In the genomic region with DNA sequence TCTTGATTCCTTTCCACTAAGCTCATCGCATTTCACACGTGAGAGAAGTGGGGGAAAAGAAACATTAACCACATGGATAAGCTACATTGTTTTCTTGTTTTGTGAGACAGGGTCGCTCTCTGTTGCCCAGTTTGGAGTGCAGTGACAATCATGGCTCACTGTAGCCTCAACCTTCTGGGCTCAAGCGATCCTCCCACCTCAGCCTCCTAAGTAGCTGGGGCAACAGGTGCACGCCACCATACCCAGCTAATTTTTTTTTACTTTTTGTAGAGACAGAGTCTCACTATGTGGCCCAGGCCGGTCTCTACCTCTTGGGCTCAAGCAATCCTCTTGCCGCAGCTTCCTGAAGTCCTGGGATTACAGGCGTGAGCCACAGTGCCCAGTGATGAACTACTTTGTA, we compare ENCODE assay signal across 12 cellular contexts. TPM values are rescaled to one million over a fixed set of nuclear protein-coding genes. Genes with fewer than 3 reads are reported as not detected.
DNase-seq lines count a peak whose midpoint lies in the region; ATAC-seq and TF ChIP-seq lines count a peak whose summit lies in the region.
"Had no signal": no experiment of that assay in that cellular context is flagged by ENCODE, and none has a peak within 500 bp of the region (broad histone marks: within the 10 kb centered on the region; RNA-seq: fewer than 3 reads in every experiment).

No MANE protein-coding gene starts in this region.

- no peaks in the 10 kb centered on the region for H3K27me3 Mint-ChIP-seq in activated naive CD4-positive, alpha-beta T cell treated with anti-CD3 and anti-CD28 coated beads, Interleukin-2, amount 50 U/mL, for 24 hours

- peaks cover 82% of the 10 kb centered on the region for H3K4me1 Mint-ChIP-seq in activated naive CD4-positive, alpha-beta T cell treated with anti-CD3 and anti-CD28 coated beads, Interleukin-2, amount 50 U/mL, for 24 hours

- H4K20me1 ChIP-seq in SU-DHL-6 (ENCODE audit: low read depth, low read length) (peaks cover 30% of the 10 kb centered on the region; the same call in 1 of the 2 replicates), hepatocyte (ENCODE audit: insufficient read depth, poor library complexity, severe bottlenecking) (peaks cover 55% of the 10 kb centered on the region)

- H3K4me3 Mint-ChIP-seq in activated naive CD4-positive, alpha-beta T cell treated with anti-CD3 and anti-CD28 coated beads, Interleukin-2, amount 50 U/mL, for 24 hours, result peak overlapping the region; percentile 62

- H3K36me3 Mint-ChIP-seq in activated naive CD4-positive, alpha-beta T cell treated with anti-CD3 and anti-CD28 coated beads, Interleukin-2, amount 50 U/mL, for 24 hours, result peaks cover 2% of the 10 kb centered on the region
- H3K36me3 Mint-ChIP-seq: mesothelial cell of epicardium had no signal

- no peak overlapping the region for H2AK5ac ChIP-seq in mesendoderm (ENCODE audit: low read length)

- H3K9ac ChIP-seq in SU-DHL-6 (ENCODE audit: low read length) (peak overlapping the region; percentile 20; the same call in 1 of the 2 replicates), mesendoderm (ENCODE audit: low read length) (no peak overlapping the region)

- H2BK120ac ChIP-seq in mesendoderm (ENCODE audit: low read depth, low read length), result no peak overlapping the region

- H3K56ac ChIP-seq in mesendoderm (ENCODE audit: low read length), result no peak overlapping the region

- H3K9me3 ChIP-seq in SU-DHL-6 (ENCODE audit: insufficient read depth, low read length) (no peaks in the 10 kb centered on the region), hepatocyte (ENCODE audit: low read depth) (no peaks in the 10 kb centered on the region), thoracic aorta (no peaks in the 10 kb centered on the region)
- H3K9me3 ChIP-seq: prostate gland, uterus had no signal

- H4K8ac ChIP-seq in mesendoderm (ENCODE audit: low read depth, low read length), result no peak overlapping the region

- TF ChIP-seq CTCF in SU-DHL-6 (IDR thresholded peaks at IDR 0.05; ENCODE audit: insufficient read depth, low read length, poor library complexity, severe bottlenecking) (no peak), hepatocyte (IDR thresholded peaks at IDR 0.05; ENCODE audit: poor library complexity) (no peak), thoracic aorta (IDR thresholded peaks at IDR 0.05) (no peak)

- no peaks in the 10 kb centered on the region for H3K27me3 ChIP-seq in SU-DHL-6 (ENCODE audit: low read length)
- H3K27me3 ChIP-seq in hepatocyte, result no peaks in the 10 kb centered on the region
- no peaks in the 10 kb centered on the region for H3K27me3 ChIP-seq in thoracic aorta (replicated peaks; ENCODE audit: insufficient read depth)
- no peaks in the 10 kb centered on the region for H3K27me3 ChIP-seq in mesendoderm (ENCODE audit: insufficient read depth, low read length, poor library complexity)
- H3K27me3 ChIP-seq: uterus had no signal

- H3K9me3 Mint-ChIP-seq in activated naive CD4-positive, alpha-beta T cell treated with anti-CD3 and anti-CD28 coated beads, Interleukin-2, amount 50 U/mL, for 24 hours, result no peaks in the 10 kb centered on the region
- H3K9me3 Mint-ChIP-seq: mesothelial cell of epicardium had no signal

- DNase-seq in activated naive CD4-positive, alpha-beta T cell treated with Interleukin-2 at 50 U/mL for 16 hours, result no peak
- no peak for DNase-seq in hepatocyte (ENCODE audit: low spot score)
- no peak for DNase-seq in thoracic aorta (ENCODE audit: low spot score)
- DNase-seq in mesendoderm, result no peak
- no peak for DNase-seq in caudate nucleus (lab: John Stamatoyannopoulos, UW)
- no peak for DNase-seq in NCI-H2196 treated with DMSO at 0.1 percent for 48 hours (lab: John Stamatoyannopoulos, UW; ENCODE audit: unreplicated experiment)
- DNase-seq: NCI-H526, uterus had no signal

- H3K27ac Mint-ChIP-seq in activated naive CD4-positive, alpha-beta T cell treated with anti-CD3 and anti-CD28 coated beads, Interleukin-2, amount 50 U/mL, for 24 hours, result peak overlapping the region; percentile 80
- H3K27ac Mint-ChIP-seq: mesothelial cell of epicardium had no signal

- no peak overlapping the region for H3K4ac ChIP-seq in mesendoderm (ENCODE audit: low read depth, low read length)

- H4K5ac ChIP-seq in mesendoderm (ENCODE audit: low read length), result no peak overlapping the region

- H3K4me2 ChIP-seq in SU-DHL-6 (ENCODE audit: low read depth, low read length, poor library complexity, severe bottlenecking), result peak overlapping the region; percentile 91
- H3K4me2 ChIP-seq in hepatocyte, result peak overlapping the region; percentile 86
- H3K4me2 ChIP-seq in mesendoderm (ENCODE audit: low read length), result no peak overlapping the region

- H2AFZ ChIP-seq in SU-DHL-6 (ENCODE audit: low read depth, low read length, severe bottlenecking) (no peak overlapping the region), hepatocyte (no peak overlapping the region)

- H3K23ac ChIP-seq in mesendoderm (ENCODE audit: low read length), result no peak overlapping the region

- H3K9me2 ChIP-seq in SU-DHL-6 (replicated peaks; ENCODE audit: insufficient read depth, low read length) (no peaks in the 10 kb centered on the region), hepatocyte (replicated peaks; ENCODE audit: insufficient read depth) (no peaks in the 10 kb centered on the region)

- no peak overlapping the region for H3K27ac ChIP-seq in SU-DHL-6 (ENCODE audit: low read depth, low read length)
- no peak overlapping the region for H3K27ac ChIP-seq in hepatocyte
- peak overlapping the region in 1 of 2 donors; percentile 5 for H3K27ac ChIP-seq in thoracic aorta
- H3K27ac ChIP-seq in mesendoderm (ENCODE audit: low read depth, low read length), result no peak overlapping the region
- H3K27ac ChIP-seq in caudate nucleus (ENCODE audit: low read depth, low read length), result no peak overlapping the region
- H3K27ac ChIP-seq: uterus had no signal

- H3K36me3 ChIP-seq in SU-DHL-6 (ENCODE audit: low read length), result peaks cover 7% of the 10 kb centered on the region; the same call in 1 of the 2 replicates
- no peaks in the 10 kb centered on the region for H3K36me3 ChIP-seq in hepatocyte (replicated peaks; ENCODE audit: insufficient read depth, low read depth)
- no peaks in the 10 kb centered on the region for H3K36me3 ChIP-seq in thoracic aorta
- no peaks in the 10 kb centered on the region for H3K36me3 ChIP-seq in mesendoderm (ENCODE audit: control insufficient read depth, insufficient read depth, low read length)
- H3K36me3 ChIP-seq: prostate gland, uterus had no signal

- no peak overlapping the region for H3K18ac ChIP-seq in mesendoderm (ENCODE audit: low read length)

- H3K4me1 ChIP-seq in hepatocyte (ENCODE audit: insufficient read depth) (peaks cover 27% of the 10 kb centered on the region), thoracic aorta (ENCODE audit: control insufficient read depth in 1 of 2, low read depth in 2 of 2) (peaks cover 42 to 69% of the 10 kb centered on the region in 2 donors), mesendoderm (ENCODE audit: control insufficient read depth, low read depth, low read length) (peaks cover 7% of the 10 kb centered on the region)

- no peak overlapping the region for H3K4me3 ChIP-seq in SU-DHL-6 (ENCODE audit: insufficient read depth, low read length, poor library complexity, severe bottlenecking)
- H3K4me3 ChIP-seq in hepatocyte, result no peak overlapping the region
- H3K4me3 ChIP-seq in thoracic aorta, result peak overlapping the region; percentile 9
- no peak overlapping the region for H3K4me3 ChIP-seq in mesendoderm (ENCODE audit: low read length)
- H3K4me3 ChIP-seq: prostate gland, uterus had no signal

- ATAC-seq in thoracic aorta (ENCODE audit: insufficient number of reproducible peaks, low FRiP score, low read depth), result no peak

- no peak overlapping the region for H2BK15ac ChIP-seq in mesendoderm (replicated peaks; ENCODE audit: low read depth)

- no peak overlapping the region for H2BK5ac ChIP-seq in mesendoderm (ENCODE audit: low read length)

- peaks cover 21% of the 10 kb centered on the region for H3K79me1 ChIP-seq in mesendoderm (ENCODE audit: low read length)

- WGBS in hepatocyte (ENCODE audit: low lambda C conversion rate, missing lambda C conversion rate), result 90% methylated on average over 8 of the region's 8 CpGs
- no CpG with 5 or more reads among the region's 8 CpGs for WGBS in mesendoderm (ENCODE audit: extremely low coverage, insufficient coverage, low lambda C conversion rate)

- peaks cover 15% of the 10 kb centered on the region for H3F3A ChIP-seq in SU-DHL-6 (ENCODE audit: insufficient read depth)

- H3K79me2 ChIP-seq in SU-DHL-6 (ENCODE audit: insufficient read depth, low read length) (peaks cover 80% of the 10 kb centered on the region), hepatocyte (peaks cover 80% of the 10 kb centered on the region), mesendoderm (ENCODE audit: control insufficient read depth, insufficient read depth, low read length) (peaks cover 30% of the 10 kb centered on the region)

RNA-seq across cellular contexts. Expression of gene OTULIN, which starts 2.8 kb away (rescaled TPM):
- 23.9 and 45.2 TPM in 2 replicates for total RNA-seq in hepatocyte
- polyA plus RNA-seq in hepatocyte, result 21.0 and 22.8 TPM in 2 replicates
- total RNA-seq in thoracic aorta, result 10 to 100 TPM; 52.5 to 52.9 TPM
- 6.4 TPM for polyA plus RNA-seq in mesendoderm (2013, experiment 1 of 2)
- 6.2 TPM for polyA plus RNA-seq in mesendoderm (2013, experiment 2 of 2)
